In the genomic region with DNA sequence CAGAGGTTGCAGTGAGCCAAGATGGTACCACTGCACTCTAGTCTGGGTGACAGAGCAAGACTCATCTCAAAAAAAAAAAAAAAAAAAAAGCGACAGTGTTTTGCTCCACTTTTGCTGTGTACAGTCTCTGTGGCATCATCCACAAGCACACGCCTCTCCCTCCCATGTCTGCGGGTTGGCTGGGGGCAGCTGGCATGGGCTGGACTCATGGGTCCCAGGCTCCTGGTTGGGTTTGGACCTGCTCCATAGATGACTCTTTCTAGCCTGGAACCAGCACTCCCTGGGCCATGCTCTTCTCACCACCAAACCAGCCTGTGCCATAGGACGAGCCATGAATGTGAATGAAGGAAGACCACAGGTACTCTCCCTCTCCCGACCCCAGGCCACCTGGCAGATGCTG, we compare ENCODE assay signal across 24 cellular contexts. TPM values are rescaled to one million over a fixed set of nuclear protein-coding genes. Genes with fewer than 3 reads are reported as not detected.
"Had no signal": no experiment of that assay in that cellular context is flagged by ENCODE, and none has a peak within 500 bp of the region (broad histone marks: within the 10 kb centered on the region; RNA-seq: fewer than 3 reads in every experiment).

No MANE protein-coding gene starts in this region.

- DNase-seq: colonic mucosa; effector CD8-positive, alpha-beta T cell; endodermal cell; foreskin fibroblast; gastrocnemius medialis; head of caudate nucleus; natural killer cell; retina; small intestine; stimulated activated CD4-positive, alpha-beta T cell treated with anti-CD3 and anti-CD28 coated beads, Interleukin-15, amount 100 ng/mL, for 24 hours; stimulated activated CD4-positive, alpha-beta T cell treated with anti-CD3 and anti-CD28 coated beads, Interleukin-2, amount 100 ng/mL, for 48 hours; stimulated activated naive B cell treated with anti-CD40 and anti-IgM and Interleukin-4, amounts not matched to agents 10 μg/mL and 1 μg/mL and 100 μg/mL, for 72 hours; upper lobe of left lung had no signal

- H3K4me3 ChIP-seq: colonic mucosa, gastrocnemius medialis, left lung, lung, right lobe of liver, thoracic aorta, tibial nerve, upper lobe of left lung had no signal

- FAIRE-seq: keratinocyte, small intestine, urothelium cell line had no signal

- H3K27me3 ChIP-seq: gastrocnemius medialis, right lobe of liver had no signal

- H3K9me3 ChIP-seq: colonic mucosa, gastrocnemius medialis, left lung, right lobe of liver, thoracic aorta, tibial nerve, upper lobe of left lung had no signal

- H3K27ac ChIP-seq: colonic mucosa, epithelial cell of prostate, gastrocnemius medialis, left lung, right lobe of liver, thoracic aorta, tibial nerve, upper lobe of left lung had no signal

- ATAC-seq: esophagus mucosa, gastrocnemius medialis, left lung, natural killer cell, right lobe of liver had no signal

- H3K4me1 ChIP-seq: gastrocnemius medialis had no signal

- H3K36me3 ChIP-seq: colonic mucosa, gastrocnemius medialis, left lung, right lobe of liver, thoracic aorta, tibial nerve, upper lobe of left lung had no signal

RNA-seq across cellular contexts. Expression of gene WNT11, which starts 7.9 kb away (rescaled TPM):
- total RNA-seq: glomerular endothelial cell, pulmonary artery endothelial cell had no signal
- polyA plus RNA-seq: keratinocyte had no signal
